ENCODE assay signal across 9 cellular contexts in genomic region chr6:34295721-34296120, GRCh38. TPM values are rescaled to one million over a fixed set of nuclear protein-coding genes. Genes with fewer than 3 reads are reported as not detected.
A peak's percentile ranks its signal among the peaks of the same experiment; 100 is the strongest.
DNase-seq lines count a peak whose midpoint lies in the region; ATAC-seq and TF ChIP-seq lines count a peak whose summit lies in the region.
"Had no signal": no experiment of that assay in that cellular context is flagged by ENCODE, and none has a peak within 500 bp of the region (broad histone marks: within the 10 kb centered on the region; RNA-seq: fewer than 3 reads in every experiment).

No MANE protein-coding gene starts in this region.

- H3K4me1 Mint-ChIP-seq in activated T-cell treated with anti-CD3 and anti-CD28 coated beads, Interleukin-2, amount 50 U/mL, for 24 hours (ENCODE audit: low read depth) = peaks cover 11% of the 10 kb centered on the region

- H3K27me3 Mint-ChIP-seq in activated T-cell treated with anti-CD3 and anti-CD28 coated beads, Interleukin-2, amount 50 U/mL, for 24 hours = no peaks in the 10 kb centered on the region

- H3K9me3 ChIP-seq in skeletal muscle tissue (ENCODE audit: control insufficient read depth in 3 of 3, low read length in 3 of 3) (no peaks in the 10 kb centered on the region), testis (no peaks in the 10 kb centered on the region)

- peak overlapping the region; percentile 41 for H3K27ac Mint-ChIP-seq in activated T-cell treated with anti-CD3 and anti-CD28 coated beads, Interleukin-2, amount 50 U/mL, for 24 hours

- H3K4me3 Mint-ChIP-seq in activated T-cell treated with anti-CD3 and anti-CD28 coated beads, Interleukin-2, amount 50 U/mL, for 24 hours = no peak overlapping the region

- DNase-seq in activated T-cell treated with anti-CD3 and anti-CD28 coated beads, Interleukin-2, amount 50 U/mL, for 24 hours = no peak
- no peak for DNase-seq in activated T-cell treated with anti-CD3 and anti-CD28 coated beads for 4 hours
- peak; percentile 79 for DNase-seq in NAMALWA (ENCODE audit: low spot score)
- no peak for DNase-seq in testis
- no peak for DNase-seq in anterior cingulate cortex (lab: John Stamatoyannopoulos, UW)
- DNase-seq: stimulated activated naive CD4-positive, alpha-beta T cell treated with Interleukin-2 at 50 U/mL for 16 hours had no signal

- ATAC-seq in HG02610 (IDR thresholded peaks at IDR 0.05; ENCODE audit: unreplicated experiment) (peak; percentile 84), esophagus mucosa (no peak)

- H3K36me3 Mint-ChIP-seq in activated T-cell treated with anti-CD3 and anti-CD28 coated beads, Interleukin-2, amount 50 U/mL, for 24 hours (ENCODE audit: low read depth) = peaks cover 53% of the 10 kb centered on the region

- peaks cover 12 to 23% (median 23%) of the 10 kb centered on the region in 3 donors for H3K36me3 ChIP-seq in skeletal muscle tissue (ENCODE audit: control insufficient read depth in 3 of 3, insufficient read depth in 3 of 3, low read length in 3 of 3)
- no peaks in the 10 kb centered on the region for H3K36me3 ChIP-seq in testis (ENCODE audit: low read depth, missing control alignments)

- H3K4me3 ChIP-seq in skeletal muscle tissue (ENCODE audit: low read length in 3 of 3) (no peak overlapping the region), testis (no peak overlapping the region)

- 72 to 85% methylated on average over 3 of the region's 3 CpGs for WGBS in testis, 2 donors

- no peaks in the 10 kb centered on the region for H3K9me3 Mint-ChIP-seq in activated T-cell treated with anti-CD3 and anti-CD28 coated beads, Interleukin-2, amount 50 U/mL, for 24 hours

- H3K27ac ChIP-seq in skeletal muscle tissue (ENCODE audit: low read depth, low read length) = peak overlapping the region; percentile 28
- no peak overlapping the region for H3K27ac ChIP-seq in testis

- peak overlapping the region in 1 of 3 donors; percentile 19 for H3K9ac ChIP-seq in skeletal muscle tissue (ENCODE audit: low read depth in 1 of 3, low read length in 3 of 3)

- intact Hi-C loops in testis (cut with DNase I; ENCODE audit: low total_unique reads) = no loop called here

- no peak for TF ChIP-seq CTCF in testis (IDR thresholded peaks at IDR 0.05)

- no peak for TF ChIP-seq POLR2A in testis (IDR thresholded peaks at IDR 0.05)

- no peaks in the 10 kb centered on the region for H3K27me3 ChIP-seq in skeletal muscle tissue (ENCODE audit: control insufficient read depth in 3 of 3, insufficient read depth in 3 of 3, low read length in 3 of 3)
- H3K27me3 ChIP-seq in testis = no peaks in the 10 kb centered on the region

- H3K4me1 ChIP-seq in skeletal muscle tissue (ENCODE audit: control insufficient read depth in 3 of 3, insufficient read depth in 3 of 3, low read length in 3 of 3) = peaks cover 24 to 45% (median 37%) of the 10 kb centered on the region in 3 donors
- H3K4me1 ChIP-seq in testis = no peaks in the 10 kb centered on the region

RNA-seq across cellular contexts. Expression of gene SMIM29, which starts 46.9 kb away (rescaled TPM):
- total RNA-seq in skeletal muscle tissue (5.2 TPM), testis (10 to 100 TPM; 27.6 to 35.8 TPM), esophagus mucosa (30.6 TPM)
- 19.3 TPM for polyA plus RNA-seq in testis (ENCODE audit: insufficient read depth, low read depth, low replicate concordance)

RNA-seq across cellular contexts. Expression of gene HMGA1, which starts 59.0 kb away (rescaled TPM):
- total RNA-seq in skeletal muscle tissue = 20.4 TPM
- total RNA-seq in testis = 100 to 1,000 TPM; 136 to 204 TPM
- polyA plus RNA-seq in testis (ENCODE audit: insufficient read depth, low read depth, low replicate concordance) = 184 TPM
- 244 TPM for total RNA-seq in esophagus mucosa
